17 cellular contexts compared by ENCODE assay signal in the genomic region with DNA sequence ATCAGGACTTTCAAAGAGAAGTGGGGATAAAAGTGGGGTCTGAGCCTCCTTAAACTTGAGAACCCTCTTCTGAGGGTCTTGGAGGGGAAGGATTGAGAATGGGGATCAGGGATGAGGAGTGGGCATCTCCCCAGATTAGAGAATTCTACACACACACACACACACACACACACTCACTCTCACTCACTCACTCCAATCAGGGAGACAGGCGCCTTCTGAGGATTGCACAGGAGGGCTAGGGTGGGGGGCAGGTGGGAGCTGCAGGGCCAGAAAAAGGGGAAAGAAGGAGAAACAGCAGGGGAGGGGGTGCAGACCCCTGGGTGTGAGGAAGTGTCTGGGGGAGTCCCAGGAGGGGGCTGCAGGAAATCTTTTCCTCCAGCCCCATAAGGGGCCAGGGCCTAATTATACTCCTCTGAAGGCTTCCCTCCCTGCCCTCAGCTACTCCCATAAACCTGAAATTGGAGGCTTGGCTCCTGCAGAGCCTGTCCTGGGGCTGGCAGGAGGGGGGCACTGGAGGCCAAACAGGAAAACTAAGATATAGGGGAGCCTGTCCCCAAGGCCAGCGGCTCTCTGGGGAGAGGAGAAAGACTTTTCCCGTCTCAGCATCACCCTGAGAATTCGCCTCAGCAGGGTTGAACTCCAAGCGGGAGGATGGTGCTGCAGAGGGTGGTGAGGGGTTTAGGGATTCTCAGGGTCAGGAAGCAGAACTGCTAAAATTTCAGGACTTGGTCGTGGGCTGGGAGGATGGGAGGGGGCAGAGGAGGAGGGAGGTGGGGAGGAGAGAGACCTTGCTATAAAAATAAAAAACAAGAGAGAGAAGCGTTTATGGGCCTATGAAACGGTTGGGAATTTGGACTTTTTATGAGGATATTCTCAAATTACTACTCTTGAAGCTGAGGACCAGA. TPM values are rescaled to one million over a fixed set of nuclear protein-coding genes. Genes with fewer than 3 reads are reported as not detected.
DNase-seq lines count a peak whose midpoint lies in the region; ATAC-seq and TF ChIP-seq lines count a peak whose summit lies in the region.
"Had no signal": no experiment of that assay in that cellular context is flagged by ENCODE, and none has a peak within 500 bp of the region (broad histone marks: within the 10 kb centered on the region; RNA-seq: fewer than 3 reads in every experiment).

No MANE protein-coding gene starts in this region.

- peak overlapping the region; percentile 88 for H3K4me2 ChIP-seq in osteoblast (ENCODE audit: insufficient read depth, low read length)
- H3K4me2 ChIP-seq: PC-9 had no signal

- H4K20me1 ChIP-seq in osteoblast (ENCODE audit: insufficient read depth, low read length) = peaks cover 8% of the 10 kb centered on the region

- POLR2A ChIA-PET in BJ (lab: Charles Lee) = no interaction called here

- DNase-seq in BJ (ENCODE audit: low read depth) (no peak), NCI-H69 (lab: John Stamatoyannopoulos, UW) (peak; percentile 43), epithelial cell of proximal tubule (ENCODE audit: low read depth) (no peak), osteoblast (ENCODE audit: insufficient read length, low spot score, missing footprints) (no peak), DMS79 (lab: John Stamatoyannopoulos, UW) (no peak)
- DNase-seq: activated B cell treated with CpG ODN at 0.5 μM for 24 hours; DMS153; GOT3; Kasumi-1; mesendoderm; NCI-H1694 treated with DMSO at 0.1 percent for 48 hours; PC-9; sigmoid colon; stimulated activated naive CD4-positive, alpha-beta T cell had no signal

- H2AFZ ChIP-seq in osteoblast (ENCODE audit: low read length) = no peak overlapping the region
- H2AFZ ChIP-seq: PC-9 had no signal

- H3K36me3 ChIP-seq in BJ (ENCODE audit: control insufficient read depth, insufficient read depth, low read length) = no peaks in the 10 kb centered on the region
- H3K36me3 ChIP-seq in osteoblast (ENCODE audit: insufficient read depth, low read length) = peaks cover 10% of the 10 kb centered on the region
- H3K36me3 ChIP-seq: sigmoid colon had no signal

- H3K4me3 ChIP-seq in BJ (ENCODE audit: low read depth, low read length) (peak overlapping the region; percentile 73), epithelial cell of proximal tubule (ENCODE audit: low read depth, low read length) (peak overlapping the region; percentile 84), osteoblast (ENCODE audit: insufficient read depth, low read length) (peak overlapping the region; percentile 93)
- H3K4me3 ChIP-seq: PC-9 had no signal

- no peak for ATAC-seq in GM21381 (IDR thresholded peaks at IDR 0.05; ENCODE audit: unreplicated experiment)
- no peak for ATAC-seq in HG03520 (IDR thresholded peaks at IDR 0.05; ENCODE audit: unreplicated experiment)
- no peak for ATAC-seq in GM18867 (IDR thresholded peaks at IDR 0.05; ENCODE audit: unreplicated experiment)

- H3K27ac ChIP-seq in osteoblast (ENCODE audit: low read depth, low read length) = peak overlapping the region; percentile 33
- H3K27ac ChIP-seq: PC-9, sigmoid colon had no signal

- CTCF ChIA-PET in BJ (lab: Yijun Ruan, JAX) = interaction anchor here (1.2 to 16.8 kb wide), 8 partner anchors 10 to 255 kb away, joined by 3 to 213 read pairs (median 20); a partner anchor contains a TSS

- H3K9me3 ChIP-seq in osteoblast (ENCODE audit: low read depth, low read length) = no peaks in the 10 kb centered on the region
- H3K9me3 ChIP-seq: sigmoid colon had no signal

- no peak for TF ChIP-seq CTCF in BJ (IDR thresholded peaks at IDR 0.05; ENCODE audit: insufficient read depth, low read depth, low read length)
- no peak for TF ChIP-seq CTCF in epithelial cell of proximal tubule (conservative IDR thresholded peaks at IDR 0.05; ENCODE audit: low read depth, low read length)
- no peak for TF ChIP-seq CTCF in osteoblast (IDR thresholded peaks at IDR 0.05; ENCODE audit: extremely low read depth, low read depth, low read length)

- no peaks in the 10 kb centered on the region; the same call in 1 of the 2 replicates for H3K27me3 ChIP-seq in BJ (ENCODE audit: control insufficient read depth, insufficient read depth, low read length)
- no peaks in the 10 kb centered on the region for H3K27me3 ChIP-seq in osteoblast (ENCODE audit: insufficient read depth, low read length)

- peaks cover 44% of the 10 kb centered on the region for H3K4me1 ChIP-seq in osteoblast (ENCODE audit: insufficient read depth, low read length)

- peaks cover 84% of the 10 kb centered on the region for H3K79me2 ChIP-seq in osteoblast (ENCODE audit: insufficient read depth, low read length)

RNA-seq across cellular contexts. Expression of a gene that starts 1.6 kb away (rescaled TPM):
- polyA plus RNA-seq in BJ (2011; rRNA removed) = 1.2 and 1.8 TPM in 2 replicates
- 0.19 and 0.41 TPM in 2 replicates for polyA minus RNA-seq in BJ (2011; rRNA and poly(A)+ RNA removed)
- total RNA-seq in epithelial cell of proximal tubule (9.9 and 11.0 TPM in 2 replicates), osteoblast (8.3 and 11.6 TPM in 2 replicates)
- total RNA-seq: activated B cell treated with CpG ODN at 0.5 μM for 24 hours, sigmoid colon had no signal

RNA-seq across cellular contexts. Expression of a gene that starts 7.2 kb away (rescaled TPM):
- 1.6 and 1.8 TPM in 2 replicates for polyA plus RNA-seq in BJ (2011; rRNA removed)
- polyA minus RNA-seq in BJ (2011; rRNA and poly(A)+ RNA removed) = 0.51 and 0.62 TPM in 2 replicates
- total RNA-seq in epithelial cell of proximal tubule (1.3 and 1.4 TPM in 2 replicates), osteoblast (3.2 and 5.1 TPM in 2 replicates)
- total RNA-seq: activated B cell treated with CpG ODN at 0.5 μM for 24 hours, sigmoid colon had no signal

RNA-seq across cellular contexts. Expression of a gene that starts 16.6 kb away (rescaled TPM):
- 13.9 and 14.9 TPM in 2 replicates for polyA plus RNA-seq in BJ (2011; rRNA removed)
- polyA minus RNA-seq in BJ (2011; rRNA and poly(A)+ RNA removed) = 5.2 and 10.6 TPM in 2 replicates
- 9.5 and 15.7 TPM in 2 replicates for total RNA-seq in epithelial cell of proximal tubule
- total RNA-seq in osteoblast = 9.7 and 11.2 TPM in 2 replicates
- total RNA-seq: activated B cell treated with CpG ODN at 0.5 μM for 24 hours, sigmoid colon had no signal
- polyA plus RNA-seq: sigmoid colon had no signal

RNA-seq across cellular contexts. Expression of a gene that starts 26.7 kb away (rescaled TPM):
- polyA plus RNA-seq in BJ (2011; rRNA removed) = 4.5 and 5.9 TPM in 2 replicates
- 1.8 and 2.1 TPM in 2 replicates for polyA minus RNA-seq in BJ (2011; rRNA and poly(A)+ RNA removed)
- total RNA-seq in epithelial cell of proximal tubule = 2.7 and 3.2 TPM in 2 replicates
- total RNA-seq in osteoblast = 5.6 and 7.2 TPM in 2 replicates
- total RNA-seq: activated B cell treated with CpG ODN at 0.5 μM for 24 hours, sigmoid colon had no signal
- polyA plus RNA-seq: sigmoid colon had no signal

RNA-seq across cellular contexts. Expression of a gene that starts 26.8 kb away (rescaled TPM):
- polyA plus RNA-seq in BJ (2011; rRNA removed) = 11.4 and 18.9 TPM in 2 replicates
- polyA minus RNA-seq in BJ (2011; rRNA and poly(A)+ RNA removed) = 1.2 and 1.5 TPM in 2 replicates
- 0.14 TPM in 1 of 2 replicates, not detected in the other for total RNA-seq in epithelial cell of proximal tubule
- total RNA-seq in osteoblast = 0.72 and 1.2 TPM in 2 replicates
- total RNA-seq: activated B cell treated with CpG ODN at 0.5 μM for 24 hours, sigmoid colon had no signal
- polyA plus RNA-seq: sigmoid colon had no signal
